8 cellular contexts compared by ENCODE assay signal in the genomic region with DNA sequence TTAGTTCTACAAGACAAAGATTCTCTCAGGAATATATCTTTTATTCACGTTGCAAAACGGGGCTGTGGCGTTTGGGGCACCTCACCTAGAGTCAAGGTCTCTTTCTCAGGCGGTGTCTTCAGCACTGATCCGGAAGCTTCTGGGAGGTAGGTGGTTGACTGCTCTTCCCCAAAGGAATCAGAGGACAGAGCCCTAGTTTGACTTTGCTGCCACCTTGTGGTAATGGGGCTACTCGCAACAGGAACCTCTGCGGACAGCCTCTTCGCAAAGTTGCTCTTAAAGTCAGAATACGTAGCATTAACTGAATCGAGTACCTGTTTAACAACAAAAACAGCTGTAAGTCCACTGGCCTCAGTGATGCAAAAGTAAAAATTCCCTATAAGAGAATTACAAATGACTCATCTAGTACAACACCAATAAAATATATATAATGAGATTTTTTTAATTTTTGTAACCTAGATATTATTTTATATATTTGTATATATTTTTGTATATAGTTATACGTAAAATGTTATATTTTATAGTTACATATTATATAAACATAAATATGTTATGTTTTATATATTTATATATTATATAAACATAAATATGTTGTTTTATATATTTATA. TPM values are rescaled to one million over a fixed set of nuclear protein-coding genes. Genes with fewer than 3 reads are reported as not detected.
DNase-seq lines count a peak whose midpoint lies in the region; ATAC-seq and TF ChIP-seq lines count a peak whose summit lies in the region.

No MANE protein-coding gene starts in this region.

- H3K4me1 Mint-ChIP-seq in activated naive CD8-positive, alpha-beta T cell treated with anti-CD3 and anti-CD28 coated beads, Interleukin-2, amount 50 U/mL, for 24 hours: peaks cover 21% of the 10 kb centered on the region

- peak; percentile 84 for TF ChIP-seq CTCF in GM10266 (IDR thresholded peaks at IDR 0.05; ENCODE audit: control insufficient read depth, insufficient read depth, low read depth, missing control alignments)

- DNase-seq in GM10266 (ENCODE audit: extremely low spot score): peak; percentile 48
- DNase-seq in NCI-H1694 treated with DMSO at 0.1 percent for 48 hours (lab: John Stamatoyannopoulos, UW): peak; percentile 76
- DNase-seq in SW480 (ENCODE audit: low spot score): peak; percentile 77
- peak; percentile 80 for DNase-seq in activated naive CD8-positive, alpha-beta T cell treated with anti-CD3 and anti-CD28 coated beads, Interleukin-2, amount 50 U/mL, for 24 hours
- DNase-seq in left cardiac atrium: peak; percentile 76
- peak; percentile 77 for DNase-seq in renal cortical epithelial cell (ENCODE audit: low read depth)

- ATAC-seq in HG02763 (IDR thresholded peaks at IDR 0.05; ENCODE audit: unreplicated experiment) (peak; percentile 86), left cardiac atrium (peak; percentile 79 to 93), GM21447 (IDR thresholded peaks at IDR 0.05; ENCODE audit: unreplicated experiment) (no peak)
- ATAC-seq in activated naive CD8-positive, alpha-beta T cell treated with anti-CD3 and anti-CD28 coated beads, Interleukin-2, amount 50 U/mL, for 24 hours: peak; percentile 86

- no peaks in the 10 kb centered on the region for H3K36me3 Mint-ChIP-seq in activated naive CD8-positive, alpha-beta T cell treated with anti-CD3 and anti-CD28 coated beads, Interleukin-2, amount 50 U/mL, for 24 hours (ENCODE audit: low read depth)

- intact Hi-C loops in left cardiac atrium (cut with DNase I): loop anchor here in 1 of 2 donors (10.0 kb wide), 1 partner anchor 202 kb away; no protein-coding TSS in a partner anchor

- H3K4me3 Mint-ChIP-seq in activated naive CD8-positive, alpha-beta T cell treated with anti-CD3 and anti-CD28 coated beads, Interleukin-2, amount 50 U/mL, for 24 hours: no peak overlapping the region

- peaks cover 27% of the 10 kb centered on the region for H3K27me3 Mint-ChIP-seq in activated naive CD8-positive, alpha-beta T cell treated with anti-CD3 and anti-CD28 coated beads, Interleukin-2, amount 50 U/mL, for 24 hours

- no peaks in the 10 kb centered on the region for H3K9me3 Mint-ChIP-seq in activated naive CD8-positive, alpha-beta T cell treated with anti-CD3 and anti-CD28 coated beads, Interleukin-2, amount 50 U/mL, for 24 hours

- H3K27ac Mint-ChIP-seq in activated naive CD8-positive, alpha-beta T cell treated with anti-CD3 and anti-CD28 coated beads, Interleukin-2, amount 50 U/mL, for 24 hours: no peak overlapping the region

RNA-seq across cellular contexts. Expression of a gene that starts 13.3 kb away (rescaled TPM):
- total RNA-seq in left cardiac atrium: 10 to 100 TPM; 14.5 to 21.8 TPM
- 45.0 and 66.2 TPM in 2 replicates for total RNA-seq in renal cortical epithelial cell

RNA-seq across cellular contexts. Expression of a gene that starts 26.3 kb away (rescaled TPM):
- total RNA-seq in left cardiac atrium (not detected), renal cortical epithelial cell (0.52 TPM in 1 of 2 replicates, not detected in the other)

RNA-seq across cellular contexts. Expression of a gene that starts 44.2 kb away (rescaled TPM):
- total RNA-seq in left cardiac atrium: 1 to 10 TPM in 1 of 2 donors, under 1 TPM in 1; 0.37 to 3.1 TPM
- total RNA-seq in renal cortical epithelial cell: not detected in 2 replicates
